In the genomic region with DNA sequence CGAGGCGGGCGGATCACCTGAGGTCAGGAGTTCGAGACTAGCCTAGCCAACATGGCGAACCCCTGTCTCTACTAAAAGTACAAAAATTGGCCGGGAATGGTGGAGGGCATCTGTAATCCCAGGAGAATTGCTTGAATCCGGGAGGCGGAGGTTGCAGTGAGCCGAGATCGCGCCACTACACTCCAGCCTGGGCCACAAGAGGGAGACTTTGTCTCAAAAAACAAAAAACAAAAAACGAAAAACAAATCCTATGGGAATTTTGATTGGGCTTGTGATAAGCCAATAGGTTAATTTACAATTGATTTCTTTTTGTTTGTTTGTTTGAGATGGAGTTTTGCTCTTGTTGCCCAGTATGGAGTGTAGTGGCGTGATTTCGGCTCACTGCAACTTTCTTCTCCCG, we compare ENCODE assay signal across 9 cellular contexts. TPM values are rescaled to one million over a fixed set of nuclear protein-coding genes. Genes with fewer than 3 reads are reported as not detected.
DNase-seq lines count a peak whose midpoint lies in the region; ATAC-seq, FAIRE-seq and TF ChIP-seq lines count a peak whose summit lies in the region.
"Had no signal": no experiment of that assay in that cellular context is flagged by ENCODE, and none has a peak within 500 bp of the region (broad histone marks: within the 10 kb centered on the region; RNA-seq: fewer than 3 reads in every experiment).

No MANE protein-coding gene starts in this region.

- H3K4me3 Mint-ChIP-seq in natural killer cell (peak overlapping the region; percentile 85), type B pancreatic cell (no peak overlapping the region)
- H3K4me3 Mint-ChIP-seq in natural killer cell treated with Interleukin-12 subunit alpha and Interleukin-12 subunit beta and Interleukin-15 and Interleukin-18, amount 100 ng/mL, for 72 hours: no peak overlapping the region

- H3K4me1 Mint-ChIP-seq in natural killer cell: peaks cover 6 to 12% of the 10 kb centered on the region in 2 donors
- H3K4me1 Mint-ChIP-seq in natural killer cell treated with Interleukin-12 subunit alpha and Interleukin-12 subunit beta and Interleukin-15 and Interleukin-18, amount 100 ng/mL, for 72 hours (ENCODE audit: low read depth in 2 of 2): peaks cover 12 to 17% of the 10 kb centered on the region in 2 donors
- H3K4me1 Mint-ChIP-seq in type B pancreatic cell (ENCODE audit: unreplicated experiment): peaks cover 3% of the 10 kb centered on the region

- H3K9me3 ChIP-seq in Panc1 (ENCODE audit: control insufficient read depth, insufficient read depth, low read depth, low read length): no peaks in the 10 kb centered on the region

- FAIRE-seq in GM12892 (lab: Jason Lieb, UNC): no peak

- H3K27me3 Mint-ChIP-seq in natural killer cell (ENCODE audit: low read depth in 2 of 2) (peaks cover 0 to 3% of the 10 kb centered on the region in 2 donors), type B pancreatic cell (peaks cover 5% of the 10 kb centered on the region)
- no peaks in the 10 kb centered on the region for H3K27me3 Mint-ChIP-seq in natural killer cell treated with Interleukin-12 subunit alpha and Interleukin-12 subunit beta and Interleukin-15 and Interleukin-18, amount 100 ng/mL, for 72 hours

- H3K27ac Mint-ChIP-seq in natural killer cell (no peak overlapping the region), type B pancreatic cell (no peak overlapping the region)
- H3K27ac Mint-ChIP-seq in natural killer cell treated with Interleukin-12 subunit alpha and Interleukin-12 subunit beta and Interleukin-15 and Interleukin-18, amount 100 ng/mL, for 72 hours: no peak overlapping the region

- in situ Hi-C loops in Panc1 (cut with HindIII; ENCODE audit: low pct_unique_long_range_greater_than_20kb, low sequenced_read_pairs): no loop called here

- H3K4me3 ChIP-seq in Panc1 (ENCODE audit: low read depth in 2 of 2, low read length in 2 of 2): peak overlapping the region; percentile 19 to 50

- ATAC-seq in natural killer cell (peak in 1 of 3 donors; percentile 56), Panc1 (no peak)
- ATAC-seq in natural killer cell treated with Interleukin-12 subunit alpha and Interleukin-12 subunit beta and Interleukin-15 and Interleukin-18, amount 100 ng/mL, for 72 hours: no peak

- no peak for TF ChIP-seq POLR2A in GM12892 (IDR thresholded peaks at IDR 0.05; ENCODE audit: low read depth, low read length)

- intact Hi-C loops in natural killer cell (cut with micrococcal nuclease) (loop anchor here (5.0 kb wide), 2 partner anchors 135 to 160 kb away; a partner anchor contains a TSS), Panc1 (cut with micrococcal nuclease; ENCODE audit: unreplicated experiment) (loop anchor here (5.0 kb wide), 2 partner anchors 1075 to 1115 kb away; no protein-coding TSS in a partner anchor)

- CTCF ChIA-PET in Panc1 (lab: Charles Lee): no interaction called here

- DNase-seq in natural killer cell: no peak
- DNase-seq in natural killer cell treated with Interleukin-12 subunit alpha and Interleukin-12 subunit beta and Interleukin-15 and Interleukin-18, amount 100 ng/mL, for 72 hours (ENCODE audit: low spot score): no peak
- no peak for DNase-seq in Panc1 (ENCODE audit: low read depth, low spot score)
- DNase-seq in fibroblast of peridontal ligament (ENCODE audit: extremely low read depth): peak; percentile 27
- DNase-seq in type B pancreatic cell (ENCODE audit: extremely low spot score, unreplicated experiment): no peak
- no peak for DNase-seq in stimulated activated CD8-positive, alpha-beta memory T cell treated with anti-CD3 and anti-CD28 coated beads, Interleukin-4, amount 100 ng/mL, for 48 hours
- no peak for DNase-seq in GM12892 (ENCODE audit: insufficient read length)
- no peak for DNase-seq in SHP77 treated with DMSO at 0.1 percent for 48 hours (lab: John Stamatoyannopoulos, UW)
- DNase-seq: NCI-H2107 had no signal

- H3K9me3 Mint-ChIP-seq in natural killer cell (no peaks in the 10 kb centered on the region), type B pancreatic cell (no peaks in the 10 kb centered on the region)
- H3K9me3 Mint-ChIP-seq in natural killer cell treated with Interleukin-12 subunit alpha and Interleukin-12 subunit beta and Interleukin-15 and Interleukin-18, amount 100 ng/mL, for 72 hours: no peaks in the 10 kb centered on the region

- BruUV-seq in Panc1 (replicated peaks; lab: Mats Ljungman, UMichigan): no TSS peak

- TF ChIP-seq CTCF in natural killer cell (IDR thresholded peaks at IDR 0.05) (no peak), Panc1 (IDR thresholded peaks at IDR 0.05) (peak; percentile 77), type B pancreatic cell (conservative IDR thresholded peaks at IDR 0.05) (peak; percentile 66)

- POLR2A ChIA-PET in Panc1 (lab: Charles Lee): no interaction called here

- H3K27me3 ChIP-seq in Panc1 (ENCODE audit: control insufficient read depth, insufficient read depth, low read length): no peaks in the 10 kb centered on the region

- H3K36me3 Mint-ChIP-seq in natural killer cell (no peaks in the 10 kb centered on the region), type B pancreatic cell (no peaks in the 10 kb centered on the region)
- no peaks in the 10 kb centered on the region for H3K36me3 Mint-ChIP-seq in natural killer cell treated with Interleukin-12 subunit alpha and Interleukin-12 subunit beta and Interleukin-15 and Interleukin-18, amount 100 ng/mL, for 72 hours

- H3K4me1 ChIP-seq in Panc1 (ENCODE audit: control insufficient read depth, insufficient read depth, low read length): peaks cover 16% of the 10 kb centered on the region

- H3K36me3 ChIP-seq in Panc1 (ENCODE audit: control insufficient read depth, insufficient read depth, low read length): no peaks in the 10 kb centered on the region

- no peak overlapping the region for H3K27ac ChIP-seq in Panc1 (ENCODE audit: low read length)

RNA-seq across cellular contexts. Expression of a gene that starts 24.2 kb away (rescaled TPM):
- total RNA-seq in natural killer cell (10 to 100 TPM; 25.9 to 53.2 (median 30.8) TPM), Panc1 (2021; ENCODE audit: unreplicated experiment) (0.44 TPM), type B pancreatic cell (ENCODE audit: low replicate concordance) (1.6 and 3.6 TPM in 2 replicates)
- 1 to 10 TPM; 6.8 to 7.7 TPM for total RNA-seq in natural killer cell treated with Interleukin-12 subunit alpha and Interleukin-12 subunit beta and Interleukin-15 and Interleukin-18, amount 100 ng/mL, for 72 hours
- polyA plus RNA-seq in Panc1 (2012; ENCODE audit: insufficient read length): not detected
- polyA plus RNA-seq in GM12892 (2012; ENCODE audit: missing spikeins): 0.34 TPM
